Comparison of ENCODE assay signal across 11 cellular contexts in genomic region chr4:7206385-7206784, GRCh38. TPM values are rescaled to one million over a fixed set of nuclear protein-coding genes. Genes with fewer than 3 reads are reported as not detected.
DNase-seq lines count a peak whose midpoint lies in the region; ATAC-seq and TF ChIP-seq lines count a peak whose summit lies in the region.
"Had no signal": no experiment of that assay in that cellular context is flagged by ENCODE, and none has a peak within 500 bp of the region (broad histone marks: within the 10 kb centered on the region; RNA-seq: fewer than 3 reads in every experiment).

No MANE protein-coding gene starts in this region.

- H2AFZ ChIP-seq in SK-N-SH (ENCODE audit: low read depth) = peak overlapping the region; percentile 84; the same call in 1 of the 2 replicates
- H2AFZ ChIP-seq: parathyroid adenoma had no signal

- H3K4me3 ChIP-seq in SK-N-SH (ENCODE audit: low read depth in 2 of 2, low read length in 1 of 2) (no peak overlapping the region), fibroblast of the aortic adventitia (ENCODE audit: low read depth, low read length) (no peak overlapping the region), rectal smooth muscle tissue (ENCODE audit: low read length) (no peak overlapping the region)

- 19% methylated on average over 3 of the region's 9 CpGs for WGBS in SK-N-SH (ENCODE audit: low lambda C conversion rate)

- H3K9me2 ChIP-seq in SK-N-SH = no peaks in the 10 kb centered on the region

- H3K27ac ChIP-seq in SK-N-SH (ENCODE audit: low read depth in 2 of 2, low read length in 1 of 2) (peak overlapping the region; percentile 67 to 85), rectal smooth muscle tissue (ENCODE audit: low read depth, low read length) (peak overlapping the region; percentile 91)
- H3K27ac ChIP-seq: parathyroid adenoma had no signal

- TF ChIP-seq EP300 in SK-N-SH (IDR thresholded peaks at IDR 0.05; ENCODE audit: borderline replicate concordance in 1 of 2, low read depth in 1 of 2, low read length in 1 of 2) = no peak

- H3K9ac ChIP-seq in SK-N-SH (peak overlapping the region; percentile 40; the same call in 1 of the 2 replicates), rectal smooth muscle tissue (ENCODE audit: low read length) (no peak overlapping the region)
- H3K9ac ChIP-seq: parathyroid adenoma had no signal

- DNase-seq in Daoy (ENCODE audit: low read depth) (peak; percentile 86), SK-N-SH (no peak), fibroblast of the aortic adventitia (ENCODE audit: low read depth) (peak; percentile 70), NCI-H1436 treated with DMSO at 0.1 percent for 48 hours (lab: John Stamatoyannopoulos, UW) (no peak), OCI-M2 (lab: John Stamatoyannopoulos, UW; ENCODE audit: unreplicated experiment) (no peak)
- no peak for DNase-seq in stimulated activated CD8-positive, alpha-beta memory T cell treated with anti-CD3 and anti-CD28 coated beads, Interleukin-4, amount 100 ng/mL, for 48 hours
- DNase-seq: cortex of kidney, DND-41 had no signal

- H3F3A ChIP-seq in SK-N-SH (replicated peaks; ENCODE audit: insufficient read depth) = peaks cover 30% of the 10 kb centered on the region

- no peak for TF ChIP-seq CTCF in SK-N-SH (IDR thresholded peaks at IDR 0.05)
- no peak for TF ChIP-seq CTCF in fibroblast of the aortic adventitia (IDR thresholded peaks at IDR 0.05; ENCODE audit: insufficient read depth, low read length)

- POLR2A ChIA-PET in SK-N-SH (lab: Yijun Ruan, JAX) = no interaction called here

- H3K36me3 ChIP-seq in SK-N-SH (replicated peaks in 1 of 2; ENCODE audit: control insufficient read depth in 1 of 2, insufficient read depth in 2 of 2, low read length in 1 of 2) (no peaks in the 10 kb centered on the region), rectal smooth muscle tissue (ENCODE audit: control insufficient read depth, insufficient read depth, low read length) (no peaks in the 10 kb centered on the region)

- H4K20me1 ChIP-seq in SK-N-SH (ENCODE audit: insufficient read depth) = no peaks in the 10 kb centered on the region

- no peaks in the 10 kb centered on the region for H3K9me3 ChIP-seq in SK-N-SH

- no peak for ATAC-seq in GM19452 (IDR thresholded peaks at IDR 0.05; ENCODE audit: unreplicated experiment)

- CTCF ChIA-PET in SK-N-SH (lab: Yijun Ruan, JAX) = interaction anchor here (0.5 to 6.5 kb wide), 5 partner anchors 12 to 130 kb away, joined by 3 to 44 read pairs (median 5); partner anchors contain the start of gene SORCS2

- no peak for TF ChIP-seq RAD21 in SK-N-SH (IDR thresholded peaks at IDR 0.05; ENCODE audit: low read length)

- H3K79me2 ChIP-seq in SK-N-SH (ENCODE audit: insufficient read depth) = no peaks in the 10 kb centered on the region
- H3K79me2 ChIP-seq: parathyroid adenoma had no signal

- peak overlapping the region; percentile 64 for H3K4me2 ChIP-seq in SK-N-SH

- peaks cover 19 to 37% of the 10 kb centered on the region in 2 experiments; a peak in 2 of 4 replicates for H3K4me1 ChIP-seq in SK-N-SH (ENCODE audit: control insufficient read depth in 1 of 2, insufficient read depth in 2 of 2, low read depth in 1 of 2, low read length in 1 of 2)
- H3K4me1 ChIP-seq in rectal smooth muscle tissue (ENCODE audit: control insufficient read depth, insufficient read depth, low read length) = peaks cover 29% of the 10 kb centered on the region
- H3K4me1 ChIP-seq: parathyroid adenoma had no signal

- no peaks in the 10 kb centered on the region for H3K27me3 ChIP-seq in SK-N-SH (ENCODE audit: insufficient read depth)
- H3K27me3 ChIP-seq in rectal smooth muscle tissue (ENCODE audit: control insufficient read depth, insufficient read depth, low read length) = no peaks in the 10 kb centered on the region

TF ChIP-seq in SK-N-SH, 30 proteins besides CTCF, POLR2A, EP300 and RAD21:
- TF ChIP-seq MEF2A (IDR thresholded peaks at IDR 0.05; ENCODE audit: borderline replicate concordance, low read depth) (no peak), NFIC (IDR thresholded peaks at IDR 0.05; ENCODE audit: borderline replicate concordance) (peak; percentile 49), GABPA (IDR thresholded peaks at IDR 0.05; ENCODE audit: low read depth) (no peak), IRF3 (IDR thresholded peaks at IDR 0.05; ENCODE audit: low read depth, low read length) (no peak), FOSL2 (IDR thresholded peaks at IDR 0.05; ENCODE audit: borderline replicate concordance, low read depth) (peak; percentile 50; the same call in 1 of the 2 replicates), RXRA (IDR thresholded peaks at IDR 0.05; ENCODE audit: borderline replicate concordance, low read depth) (peak; percentile 25; the same call in 1 of the 2 replicates), TCF12 (IDR thresholded peaks at IDR 0.05) (peak; percentile 34; the same call in 1 of the 2 replicates), JUND (IDR thresholded peaks at IDR 0.05) (peak; percentile 46; the same call in 1 of the 2 replicates), PBX3 (IDR thresholded peaks at IDR 0.05) (peak; percentile 29)

RNA-seq across cellular contexts. Expression of gene SORCS2, which starts 14.0 kb away (rescaled TPM):
- total RNA-seq in Daoy (2014; rRNA removed; shearing (Covaris generic)) = 0.91 and 2.0 TPM in 2 replicates
- 0.99 and 1.6 TPM in 2 replicates for polyA plus RNA-seq in SK-N-SH (2012; rRNA removed)
- 0.58 and 0.79 TPM in 2 replicates for polyA plus RNA-seq in SK-N-SH (2012; cell fraction: cytosol; rRNA removed)
- 2.2 and 2.5 TPM in 2 replicates for polyA plus RNA-seq in SK-N-SH (2012; cell fraction: nucleus; rRNA removed)
- 0.27 and 5.4 TPM in 2 replicates for total RNA-seq in fibroblast of the aortic adventitia (ENCODE audit: low replicate concordance)

Comparison
In these comparisons a context has a peak if more than half of its experiments do, and no peak if none do; other contexts are left out.
1. DNase-seq: peak in Daoy (single experiment) and fibroblast of the aortic adventitia (single experiment); none in SK-N-SH (single experiment), NCI-H1436 treated with DMSO at 0.1 percent for 48 hours (single experiment), OCI-M2 (single experiment) and stimulated activated CD8-positive, alpha-beta memory T cell treated with anti-CD3 and anti-CD28 coated beads, Interleukin-4, amount 100 ng/mL, for 48 hours (single experiment).